In genomic region chr1:235454021-235454420, GRCh38 we compare ENCODE assay signal across 36 cellular contexts.
"Had no signal": no experiment of that assay in that cellular context is flagged by ENCODE, and none has a peak within 500 bp of the region (broad histone marks: within the 10 kb centered on the region; RNA-seq: fewer than 3 reads in every experiment).

No MANE protein-coding gene starts in this region.

- H3K4me3 ChIP-seq: MG63 had no signal

- H3K27me3 ChIP-seq: MG63 had no signal

- DNase-seq: Karpas-422, Kasumi-1, KG1, MG63, MM.1S, MV-4-11, NCI-H1048, NCI-H1092, NCI-H1092 treated with DMSO at 0.1 percent for 48 hours, NCI-H1105, NCI-H1105 treated with DMSO at 0.1 percent for 48 hours, NCI-H1417, NCI-H1417 treated with DMSO at 0.1 percent for 48 hours, NCI-H1436, NCI-H1436 treated with DMSO at 0.1 percent for 48 hours, NCI-H146, NCI-H1694, NCI-H1694 treated with DMSO at 0.1 percent for 48 hours, NCI-H187, NCI-H187 treated with DMSO at 0.1 percent for 48 hours, NCI-H1930, NCI-H2029, NCI-H2029 treated with DMSO at 0.1 percent for 48 hours, NCI-H2081, NCI-H2081 treated with DMSO at 0.1 percent for 48 hours, NCI-H2107, NCI-H2171, NCI-H2171 treated with DMSO at 0.1 percent for 48 hours, NCI-H2227 treated with DMSO at 0.1 percent for 48 hours, NCI-H226, NCI-H345, NCI-H446, NCI-H446 treated with DMSO at 0.1 percent for 48 hours, NCI-H510A, NCI-H510A treated with DMSO at 0.1 percent for 48 hours had no signal

- H3K9me3 ChIP-seq: MG63 had no signal

- H3K27ac ChIP-seq: KMS-11 had no signal
